In the genomic region with DNA sequence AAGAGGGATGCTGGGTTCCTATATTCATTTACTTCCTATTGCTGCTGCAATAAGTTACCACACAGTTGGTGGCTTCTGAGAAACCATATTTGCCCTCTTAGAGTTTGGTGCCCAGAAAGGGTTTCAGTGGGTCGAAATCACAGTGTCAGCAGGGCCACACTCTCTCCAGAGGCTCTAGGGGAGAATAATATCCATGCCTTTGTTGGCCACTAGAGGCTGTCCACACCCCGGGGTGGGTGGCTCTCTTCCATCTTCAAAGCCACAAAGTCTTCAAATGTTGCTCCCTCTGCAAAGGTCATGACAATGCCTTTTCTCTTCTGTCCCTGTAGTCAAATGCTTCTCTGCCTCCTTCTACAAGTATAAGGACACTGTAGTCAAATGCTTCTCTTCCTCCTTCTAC, we compare ENCODE assay signal across 19 cellular contexts.
DNase-seq lines count a peak whose midpoint lies in the region; ATAC-seq and TF ChIP-seq lines count a peak whose summit lies in the region.
"Had no signal": no experiment of that assay in that cellular context is flagged by ENCODE, and none has a peak within 500 bp of the region (broad histone marks: within the 10 kb centered on the region; RNA-seq: fewer than 3 reads in every experiment).

No MANE protein-coding gene starts in this region.

- no peaks in the 10 kb centered on the region for H3K4me1 Mint-ChIP-seq in WTC11
- H3K4me1 Mint-ChIP-seq in stimulated activated naive CD8-positive, alpha-beta T cell treated with anti-CD3 and anti-CD28 coated beads, Interleukin-15, amount 100 ng/mL, for 72 hours = no peaks in the 10 kb centered on the region
- H3K4me1 Mint-ChIP-seq: activated CD4-positive, alpha-beta T cell treated with anti-CD3 and anti-CD28 coated beads for 36 hours; activated CD8-positive, alpha-beta memory T cell treated with anti-CD3 and anti-CD28 coated beads, Interleukin-2, amount 10 ng/mL, durations not matched to agents 7 days and 5 days; naive thymus-derived CD4-positive, alpha-beta T cell had no signal

- TF ChIP-seq CTCF in DOHH2 (IDR thresholded peaks at IDR 0.05; ENCODE audit: low read depth, low read length, poor library complexity, severe bottlenecking) = peak; percentile 40
- no peak for TF ChIP-seq CTCF in MM.1S (IDR thresholded peaks at IDR 0.05; ENCODE audit: low read length)
- TF ChIP-seq CTCF in WTC11 (IDR thresholded peaks at IDR 0.05) = 0 out of 2 replicates have a peak, but pooled peaks have one; percentile 20

- WGBS in GM23248 (ENCODE audit: low coverage in 1 of 2, low lambda C conversion rate in 2 of 2, missing lambda C conversion rate in 2 of 2), 2 experiments = 10 to 28% methylated on average over 2 of the region's 2 CpGs

- peak; percentile 49 for ATAC-seq in GM18867 (IDR thresholded peaks at IDR 0.05; ENCODE audit: unreplicated experiment)
- ATAC-seq in WTC11 = peak; percentile 84
- ATAC-seq in stimulated activated naive CD8-positive, alpha-beta T cell treated with anti-CD3 and anti-CD28 coated beads, Interleukin-15, amount 100 ng/mL, for 72 hours = no peak
- no peak for ATAC-seq in GM18498 (IDR thresholded peaks at IDR 0.05; ENCODE audit: unreplicated experiment)
- ATAC-seq: activated CD4-positive, alpha-beta T cell treated with anti-CD3 and anti-CD28 coated beads for 36 hours; activated CD8-positive, alpha-beta memory T cell treated with anti-CD3 and anti-CD28 coated beads, Interleukin-2, amount 10 ng/mL, durations not matched to agents 7 days and 5 days; naive thymus-derived CD4-positive, alpha-beta T cell had no signal

- H3K4me3 ChIP-seq in DOHH2 (ENCODE audit: low read length) = no peak overlapping the region
- no peak overlapping the region for H3K4me3 ChIP-seq in MM.1S (ENCODE audit: low read length)
- no peak overlapping the region for H3K4me3 ChIP-seq in GM23248
- H3K4me3 ChIP-seq: vagina had no signal

- POLR2A ChIA-PET in WTC11 (lab: Charles Lee) = no interaction called here

- H3K9ac ChIP-seq in MM.1S (ENCODE audit: low read length) (no peak overlapping the region), GM23248 (no peak overlapping the region)

- CTCF ChIA-PET in WTC11 (lab: Charles Lee) = no interaction called here

- H3K27ac Mint-ChIP-seq in WTC11 = no peak overlapping the region
- H3K27ac Mint-ChIP-seq in stimulated activated naive CD8-positive, alpha-beta T cell treated with anti-CD3 and anti-CD28 coated beads, Interleukin-15, amount 100 ng/mL, for 72 hours = no peak overlapping the region
- H3K27ac Mint-ChIP-seq: activated CD4-positive, alpha-beta T cell treated with anti-CD3 and anti-CD28 coated beads for 36 hours; activated CD8-positive, alpha-beta memory T cell treated with anti-CD3 and anti-CD28 coated beads, Interleukin-2, amount 10 ng/mL, durations not matched to agents 7 days and 5 days; activated T-helper 2 cell treated with anti-CD3 and anti-CD28 coated beads, Interferon-gamma antibody, Interleukin-2, Interleukin-4, amounts not matched to agents 10 μg/mL and 5 μg/mL and 100 μg/mL, durations not matched to agents 14 hours and 24 hours and 36 hours; naive thymus-derived CD4-positive, alpha-beta T cell had no signal

- H3K9me2 ChIP-seq in DOHH2 (replicated peaks; ENCODE audit: control insufficient read depth, low read length) (no peaks in the 10 kb centered on the region), MM.1S (replicated peaks; ENCODE audit: insufficient read depth, low read length) (no peaks in the 10 kb centered on the region), GM23248 (ENCODE audit: insufficient read depth) (no peaks in the 10 kb centered on the region)

- H3K9me3 ChIP-seq in DOHH2 (ENCODE audit: control insufficient read depth, insufficient read depth, low read length) = no peaks in the 10 kb centered on the region
- H3K9me3 ChIP-seq in MM.1S (replicated peaks; ENCODE audit: insufficient read depth, low read length) = no peaks in the 10 kb centered on the region
- no peaks in the 10 kb centered on the region for H3K9me3 ChIP-seq in GM23248 (ENCODE audit: low read depth)
- H3K9me3 ChIP-seq: vagina had no signal

- H4K20me1 ChIP-seq in DOHH2 (ENCODE audit: control insufficient read depth, insufficient read depth, low read depth, low read length) (no peaks in the 10 kb centered on the region), MM.1S (ENCODE audit: insufficient read depth, low read length) (no peaks in the 10 kb centered on the region), GM23248 (ENCODE audit: insufficient read depth) (no peaks in the 10 kb centered on the region)

- H3K79me2 ChIP-seq in DOHH2 (ENCODE audit: control insufficient read depth, low read length) (no peaks in the 10 kb centered on the region), MM.1S (ENCODE audit: low read length) (no peaks in the 10 kb centered on the region), GM23248 (ENCODE audit: insufficient read depth) (no peaks in the 10 kb centered on the region)

- H3K27ac ChIP-seq in DOHH2 (ENCODE audit: low read depth, low read length) = no peak overlapping the region
- no peak overlapping the region for H3K27ac ChIP-seq in MM.1S (ENCODE audit: low read length)
- H3K27ac ChIP-seq in GM23248 = no peak overlapping the region
- no peak overlapping the region for H3K27ac ChIP-seq in caudate nucleus (ENCODE audit: low read depth, low read length)
- H3K27ac ChIP-seq: vagina had no signal

- H2AFZ ChIP-seq in MM.1S (ENCODE audit: low read length) (no peak overlapping the region), GM23248 (no peak overlapping the region)

- no peaks in the 10 kb centered on the region for H3K9me3 Mint-ChIP-seq in WTC11
- H3K9me3 Mint-ChIP-seq in stimulated activated naive CD8-positive, alpha-beta T cell treated with anti-CD3 and anti-CD28 coated beads, Interleukin-15, amount 100 ng/mL, for 72 hours = peaks cover 0 to 5% of the 10 kb centered on the region in 2 donors
- H3K9me3 Mint-ChIP-seq: activated T-helper 2 cell treated with anti-CD3 and anti-CD28 coated beads, Interferon-gamma antibody, Interleukin-2, Interleukin-4, amounts not matched to agents 10 μg/mL and 5 μg/mL and 100 μg/mL, durations not matched to agents 14 hours and 24 hours and 36 hours had no signal

- DNase-seq in MM.1S (peak; percentile 8), WTC11 (ENCODE audit: low spot score) (no peak), GM23248 (no peak), caudate nucleus (lab: John Stamatoyannopoulos, UW) (no peak)
- DNase-seq in stimulated activated naive CD8-positive, alpha-beta T cell treated with anti-CD3 and anti-CD28 coated beads, Interleukin-15, amount 100 ng/mL, for 72 hours = no peak
- DNase-seq: activated CD4-positive, alpha-beta T cell treated with anti-CD3 and anti-CD28 coated beads for 36 hours; activated CD8-positive, alpha-beta memory T cell treated with anti-CD3 and anti-CD28 coated beads, Interleukin-2, amount 10 ng/mL, durations not matched to agents 7 days and 5 days; central memory CD4-positive, alpha-beta T cell; GDM1; islet precursor cell; KBM-7; naive thymus-derived CD4-positive, alpha-beta T cell; NCI-H2227 treated with DMSO at 0.1 percent for 48 hours; SIG-M5 had no signal

- H3K4me2 ChIP-seq in DOHH2 (ENCODE audit: low read length) (no peak overlapping the region), MM.1S (ENCODE audit: low read depth, low read length) (no peak overlapping the region), GM23248 (ENCODE audit: unreplicated experiment) (no peak overlapping the region)

- no peaks in the 10 kb centered on the region for H3K27me3 Mint-ChIP-seq in WTC11 (ENCODE audit: low read depth)
- H3K27me3 Mint-ChIP-seq in stimulated activated naive CD8-positive, alpha-beta T cell treated with anti-CD3 and anti-CD28 coated beads, Interleukin-15, amount 100 ng/mL, for 72 hours = no peaks in the 10 kb centered on the region
- H3K27me3 Mint-ChIP-seq: activated CD8-positive, alpha-beta memory T cell treated with anti-CD3 and anti-CD28 coated beads, Interleukin-2, amount 10 ng/mL, durations not matched to agents 7 days and 5 days; naive thymus-derived CD4-positive, alpha-beta T cell had no signal

- no peak overlapping the region for H3K4me3 Mint-ChIP-seq in WTC11
- H3K4me3 Mint-ChIP-seq in stimulated activated naive CD8-positive, alpha-beta T cell treated with anti-CD3 and anti-CD28 coated beads, Interleukin-15, amount 100 ng/mL, for 72 hours = no peak overlapping the region
- H3K4me3 Mint-ChIP-seq: activated CD4-positive, alpha-beta T cell treated with anti-CD3 and anti-CD28 coated beads for 36 hours; activated CD8-positive, alpha-beta memory T cell treated with anti-CD3 and anti-CD28 coated beads, Interleukin-2, amount 10 ng/mL, durations not matched to agents 7 days and 5 days; naive thymus-derived CD4-positive, alpha-beta T cell had no signal

- H3K4me1 ChIP-seq in DOHH2 (ENCODE audit: control insufficient read depth, low read length) (no peaks in the 10 kb centered on the region), MM.1S (ENCODE audit: low read length) (no peaks in the 10 kb centered on the region), GM23248 (ENCODE audit: insufficient read depth) (no peaks in the 10 kb centered on the region)
- H3K4me1 ChIP-seq: vagina had no signal

- H3F3A ChIP-seq in DOHH2 (ENCODE audit: control insufficient read depth, insufficient read depth) (no peaks in the 10 kb centered on the region), MM.1S (ENCODE audit: insufficient read depth, low read length) (no peaks in the 10 kb centered on the region), GM23248 (ENCODE audit: insufficient read depth) (no peaks in the 10 kb centered on the region)

- in situ Hi-C loops in GM23248 (cut with MboI) = no loop called here

- H3K36me3 ChIP-seq in DOHH2 (ENCODE audit: control insufficient read depth, low read length) (no peaks in the 10 kb centered on the region), MM.1S (replicated peaks; ENCODE audit: insufficient read depth, low read length) (no peaks in the 10 kb centered on the region), GM23248 (ENCODE audit: low read depth) (no peaks in the 10 kb centered on the region)
- H3K36me3 ChIP-seq: vagina had no signal

- no peaks in the 10 kb centered on the region for H3K36me3 Mint-ChIP-seq in WTC11
- H3K36me3 Mint-ChIP-seq: activated CD8-positive, alpha-beta memory T cell treated with anti-CD3 and anti-CD28 coated beads, Interleukin-2, amount 10 ng/mL, durations not matched to agents 7 days and 5 days; naive thymus-derived CD4-positive, alpha-beta T cell had no signal

- no peaks in the 10 kb centered on the region for H3K27me3 ChIP-seq in DOHH2 (ENCODE audit: control insufficient read depth, low read length)
- H3K27me3 ChIP-seq in MM.1S (replicated peaks; ENCODE audit: insufficient read depth, low read length) = no peaks in the 10 kb centered on the region
- no peaks in the 10 kb centered on the region for H3K27me3 ChIP-seq in GM23248 (replicated peaks; ENCODE audit: insufficient read depth)
- H3K27me3 ChIP-seq: vagina had no signal

TF ChIP-seq in WTC11, 78 proteins besides CTCF, POLR2A, EP300 and RAD21 (continues in another document):
- TF ChIP-seq NFE2L1 (CRISPR knock-in tag; IDR thresholded peaks at IDR 0.05) = no peak

Comparison
In these comparisons a context has a peak if more than half of its experiments do, and no peak if none do; other contexts are left out.
1. ATAC-seq: peak in GM18867 (single experiment) and WTC11 (single experiment); none in stimulated activated naive CD8-positive, alpha-beta T cell treated with anti-CD3 and anti-CD28 coated beads, Interleukin-15, amount 100 ng/mL, for 72 hours (single experiment) and GM18498 (single experiment).